Comparison of ENCODE assay signal across 1 cellular context in genomic region chr10:100746413-100746931, GRCh38.
TF ChIP-seq lines count a peak whose summit lies in the region.

No MANE protein-coding gene starts in this region.

TF ChIP-seq in H1, 55 proteins besides CTCF, POLR2A, EP300 and RAD21 (continued from another document):
- TF ChIP-seq SP2 (IDR thresholded peaks at IDR 0.05; ENCODE audit: low read length) (no peak), POU5F1 (IDR thresholded peaks at IDR 0.05; ENCODE audit: low read depth, low read length) (no peak), RNF2 (IDR thresholded peaks at IDR 0.05; ENCODE audit: borderline replicate concordance, low read depth, low read length, missing control alignments, poor library complexity, severe bottlenecking) (peak; percentile 90)
TF ChIP-seq in H1: peak in this region for 3.
